33 cellular contexts compared by ENCODE assay signal in genomic region chr1:117479086-117479485, GRCh38.
"Had no signal": no experiment of that assay in that cellular context is flagged by ENCODE, and none has a peak within 500 bp of the region (broad histone marks: within the 10 kb centered on the region; RNA-seq: fewer than 3 reads in every experiment).

No MANE protein-coding gene starts in this region.

- H3K27ac ChIP-seq: VCaP, WERI-Rb-1 had no signal

- FAIRE-seq: TTC549 had no signal

- DNase-seq: activated B cell treated with CpG ODN at 0.5 μM for 24 hours; activated CD4-positive, alpha-beta memory T cell treated with anti-CD3 and anti-CD28 coated beads for 36 hours; activated CD4-positive, alpha-beta memory T cell treated with anti-CD3 and anti-CD28 coated beads, Interleukin-2, amount 10 ng/mL, durations not matched to agents 7 days and 5 days; activated CD4-positive, alpha-beta T cell treated with anti-CD3 and anti-CD28 coated beads for 1 hour; activated CD4-positive, alpha-beta T cell treated with anti-CD3 and anti-CD28 coated beads for 36 hours; activated CD4-positive, alpha-beta T cell treated with anti-CD3 and anti-CD28 coated beads for 4 hours; activated CD4-positive, alpha-beta T cell treated with anti-CD3 and anti-CD28 coated beads for 48 hours; activated CD4-positive, alpha-beta T cell treated with anti-CD3 and anti-CD28 coated beads, Interleukin-2, amount 10 ng/mL, durations not matched to agents 24 days and 14 days; activated CD4-positive, alpha-beta T cell treated with anti-CD3 and anti-CD28 coated beads, Interleukin-2, amount 10 ng/mL, durations not matched to agents 7 days and 5 days; activated CD4-positive, alpha-beta T cell treated with anti-CD3 and anti-CD28 coated beads, Interleukin-2, amount 50 U/mL, for 1 hour; activated CD4-positive, alpha-beta T cell treated with anti-CD3 and anti-CD28 coated beads, Interleukin-2, amount 50 U/mL, for 4 hours; activated CD4-positive, alpha-beta T cell treated with anti-CD3 and anti-CD28 coated beads, Interleukin-2, amount 50 U/mL, for 48 hours; activated CD4-positive, CD25-positive, alpha-beta regulatory T cell; activated CD4-positive, CD25-positive, alpha-beta regulatory T cell treated with anti-CD3 and anti-CD28 coated beads, Interleukin-2, amount 50 U/mL, for 72 hours; activated CD8-positive, alpha-beta memory T cell treated with anti-CD3 and anti-CD28 coated beads for 24 hours; activated CD8-positive, alpha-beta memory T cell treated with anti-CD3 and anti-CD28 coated beads, Interleukin-2, amount 10 ng/mL, durations not matched to agents 7 days and 5 days; activated CD8-positive, alpha-beta memory T cell treated with anti-CD3 and anti-CD28 coated beads, Interleukin-2, amount 50 U/mL, for 4 hours; activated CD8-positive, alpha-beta memory T cell treated with anti-CD3 and anti-CD28 coated beads, Interleukin-2, amount 50 U/mL, for 48 hours; activated CD8-positive, alpha-beta T cell treated with anti-CD3 and anti-CD28 coated beads for 36 hours; activated CD8-positive, alpha-beta T cell treated with anti-CD3 and anti-CD28 coated beads, Interleukin-2, amount 10 ng/mL, durations not matched to agents 7 days and 5 days; activated T-cell treated with anti-CD3 and anti-CD28 coated beads for 4 hours; activated T-cell treated with anti-CD3 and anti-CD28 coated beads, Interleukin-2, amount 50 U/mL, for 1 hour; activated T-cell treated with anti-CD3 and anti-CD28 coated beads, Interleukin-2, amount 50 U/mL, for 24 hours; T-helper 1 cell; T-helper 17 cell; T-helper 2 cell; T-helper 9 cell; T1000; WERI-Rb-1 had no signal

- ATAC-seq: activated CD4-positive, alpha-beta T cell treated with anti-CD3 and anti-CD28 coated beads for 36 hours; activated CD4-positive, CD25-positive, alpha-beta regulatory T cell treated with anti-CD3 and anti-CD28 coated beads, Interleukin-2, amount 50 U/mL, for 24 hours; activated CD8-positive, alpha-beta memory T cell treated with anti-CD3 and anti-CD28 coated beads, Interleukin-2, amount 10 ng/mL, durations not matched to agents 7 days and 5 days; activated CD8-positive, alpha-beta T cell treated with anti-CD3 and anti-CD28 coated beads for 36 hours; activated CD8-positive, alpha-beta T cell treated with anti-CD3 and anti-CD28 coated beads, Interleukin-2, amount 10 ng/mL, durations not matched to agents 7 days and 5 days; T-helper 17 cell; WTC11 had no signal

- H3K36me3 ChIP-seq: WERI-Rb-1 had no signal
